8 cellular contexts compared by ENCODE assay signal in genomic region chr18:9915291-9916066, GRCh38. TPM values are rescaled to one million over a fixed set of nuclear protein-coding genes. Genes with fewer than 3 reads are reported as not detected.
A peak's percentile ranks its signal among the peaks of the same experiment; 100 is the strongest.
DNase-seq lines count a peak whose midpoint lies in the region; ATAC-seq and TF ChIP-seq lines count a peak whose summit lies in the region.

No MANE protein-coding gene starts in this region.

- H3K27ac ChIP-seq in SK-N-MC (peak overlapping the region; percentile 70), fibroblast of lung (ENCODE audit: insufficient read depth, low read length) (peak overlapping the region; percentile 95), psoas muscle (peak overlapping the region; percentile 99)

- POLR2A ChIA-PET in GM10248 (lab: Yijun Ruan, JAX): no interaction called here

- H3K9me3 ChIP-seq in SK-N-MC (ENCODE audit: low read depth, low read length) (no peaks in the 10 kb centered on the region), fibroblast of lung (ENCODE audit: control insufficient read depth, insufficient read depth, low read depth, low read length) (no peaks in the 10 kb centered on the region), psoas muscle (no peaks in the 10 kb centered on the region)

- H2AFZ ChIP-seq in fibroblast of lung (ENCODE audit: low read length): no peak overlapping the region

- ATAC-seq in psoas muscle: no peak

- peaks cover 25% of the 10 kb centered on the region for H4K20me1 ChIP-seq in fibroblast of lung (ENCODE audit: control insufficient read depth, extremely low read depth, insufficient read depth, low read length)

- H3K9ac ChIP-seq in SK-N-MC (ENCODE audit: insufficient read length) (peak overlapping the region; percentile 84), fibroblast of lung (ENCODE audit: insufficient read depth, low read length) (peak overlapping the region; percentile 98)

- TF ChIP-seq CTCF in GM12865 (IDR thresholded peaks at IDR 0.05; ENCODE audit: insufficient read depth, low read depth, low read length, missing control alignments) (no peak), fibroblast of lung (conservative IDR thresholded peaks at IDR 0.05 in 1 of 2, IDR thresholded peaks at IDR 0.05 in 1 of 2; ENCODE audit: low read depth in 1 of 2, low read length in 2 of 2) (no peak), psoas muscle (IDR thresholded peaks at IDR 0.05) (no peak), GM10248 (IDR thresholded peaks at IDR 0.05; ENCODE audit: control extremely low read depth, extremely low read depth, low read depth, missing control alignments) (no peak)

- 6 to 11% (median 8%) methylated on average over 5 of the region's 5 CpGs for WGBS in psoas muscle, 3 donors

- no peak for DNase-seq in GM12865 (ENCODE audit: low read depth)
- no peak for DNase-seq in SK-N-MC (ENCODE audit: low read depth, low spot score)
- no peak for DNase-seq in fibroblast of lung (ENCODE audit: low read depth in 2 of 2)
- DNase-seq in psoas muscle: no peak
- no peak for DNase-seq in NOMO-1 treated with DMSO at 0.1 percent for 48 hours (lab: John Stamatoyannopoulos, UW; ENCODE audit: unreplicated experiment)
- DNase-seq in DMS 273 (lab: John Stamatoyannopoulos, UW; ENCODE audit: unreplicated experiment): no peak
- no peak for DNase-seq in GM10248 (ENCODE audit: extremely low spot score)
- DNase-seq in NCI-H1048 (lab: John Stamatoyannopoulos, UW): no peak

- intact Hi-C loops in psoas muscle (cut with DNase I): loop anchor here (2.0 to 10.0 kb wide), 3 partner anchors 67 to 111 kb away; no protein-coding TSS in a partner anchor

- peaks cover 10% of the 10 kb centered on the region for H3K4me1 ChIP-seq in fibroblast of lung (ENCODE audit: control insufficient read depth, extremely low read depth, insufficient read depth, low read length)
- H3K4me1 ChIP-seq in psoas muscle: peaks cover 54% of the 10 kb centered on the region

- H3K4me2 ChIP-seq in fibroblast of lung (ENCODE audit: extremely low read depth, insufficient read depth, low read length): peak overlapping the region; percentile 89

- peaks cover 65% of the 10 kb centered on the region for H3K79me2 ChIP-seq in fibroblast of lung (ENCODE audit: control insufficient read depth, insufficient read depth, low read length)

- H3K36me3 ChIP-seq in SK-N-MC (ENCODE audit: insufficient read depth, low read length) (no peaks in the 10 kb centered on the region), fibroblast of lung (ENCODE audit: control insufficient read depth, insufficient read depth, low read length) (no peaks in the 10 kb centered on the region), psoas muscle (ENCODE audit: insufficient read depth in 1 of 2, low read depth in 1 of 2) (no peaks in the 10 kb centered on the region)

- H3K27me3 ChIP-seq in fibroblast of lung (ENCODE audit: control insufficient read depth, insufficient read depth, low read length) (no peaks in the 10 kb centered on the region), psoas muscle (ENCODE audit: insufficient read depth in 3 of 3, low read length in 2 of 3) (no peaks in the 10 kb centered on the region)

- peak overlapping the region; percentile 88 for H3K4me3 ChIP-seq in GM12865 (ENCODE audit: low read depth, low read length)
- H3K4me3 ChIP-seq in SK-N-MC: peak overlapping the region; percentile 95
- H3K4me3 ChIP-seq in fibroblast of lung (replicated peaks in 1 of 4; ENCODE audit: control extremely low read depth in 1 of 4, insufficient read depth in 1 of 4, low read depth in 3 of 4, low read length in 4 of 4): peak overlapping the region; percentile 65 to 98 (median 84)
- H3K4me3 ChIP-seq in psoas muscle: peak overlapping the region; percentile 93

- CTCF ChIA-PET in GM10248 (lab: Yijun Ruan, JAX): interaction anchor here (0.8 to 3.7 kb wide), 3 partner anchors 9 to 21 kb away, joined by 3 to 14 read pairs (median 4); no protein-coding TSS in a partner anchor

RNA-seq across cellular contexts. Expression of gene VAPA, which starts 1.7 kb away (rescaled TPM):
- total RNA-seq in fibroblast of lung (181 and 235 TPM in 2 replicates), psoas muscle (100 to 1,000 TPM; 168 to 259 (median 235) TPM)
- polyA plus RNA-seq in fibroblast of lung (420 and 425 TPM in 2 replicates), psoas muscle (100 to 1,000 TPM; 173 to 328 (median 225) TPM)
- 144 and 159 TPM in 2 replicates for polyA plus RNA-seq in fibroblast of lung (2012)
- 16.2 and 21.8 TPM in 2 replicates for polyA minus RNA-seq in fibroblast of lung (ENCODE audit: low replicate concordance)

RNA-seq across cellular contexts. Expression of gene TXNDC2, which starts 29.7 kb away (rescaled TPM):
- total RNA-seq in fibroblast of lung (not detected in 2 replicates), psoas muscle (under 1 TPM in 1 of 4 donors, not detected in 3; 0.19 TPM)
- polyA plus RNA-seq in fibroblast of lung (0.11 and 0.15 TPM in 2 replicates), psoas muscle (under 1 TPM in 1 of 3 donors, not detected in 2; 0.04 TPM)
- polyA plus RNA-seq in fibroblast of lung (2012): 0.06 and 0.12 TPM in 2 replicates
- not detected in 2 replicates for polyA minus RNA-seq in fibroblast of lung (ENCODE audit: low replicate concordance)
